ENCODE assay signal across 9 cellular contexts in genomic region chr14:52015411-52016030, GRCh38. TPM values are rescaled to one million over a fixed set of nuclear protein-coding genes. Genes with fewer than 3 reads are reported as not detected.
DNase-seq lines count a peak whose midpoint lies in the region; ATAC-seq, FAIRE-seq and TF ChIP-seq lines count a peak whose summit lies in the region.
"Had no signal": no experiment of that assay in that cellular context is flagged by ENCODE, and none has a peak within 500 bp of the region (broad histone marks: within the 10 kb centered on the region; RNA-seq: fewer than 3 reads in every experiment).

No MANE protein-coding gene starts in this region.

- no peaks in the 10 kb centered on the region for H3K9me3 ChIP-seq in endothelial cell of umbilical vein (replicated peaks; ENCODE audit: control insufficient read depth, insufficient read depth, low read length)

- H3K36me3 Mint-ChIP-seq in osteocyte (ENCODE audit: unreplicated experiment): peaks cover 50% of the 10 kb centered on the region
- H3K36me3 Mint-ChIP-seq in stimulated activated naive B cell treated with anti-CD40 and anti-IgM and Interleukin-4, amounts not matched to agents 10 μg/mL and 1 μg/mL and 100 μg/mL, for 72 hours: peaks cover 14 to 19% of the 10 kb centered on the region in 2 donors
- peaks cover 10% of the 10 kb centered on the region for H3K36me3 Mint-ChIP-seq in activated naive CD8-positive, alpha-beta T cell treated with anti-CD3 and anti-CD28 coated beads, Interleukin-2, amount 50 U/mL, for 24 hours (ENCODE audit: low read depth)

- H3K27me3 Mint-ChIP-seq in osteocyte (ENCODE audit: unreplicated experiment): no peaks in the 10 kb centered on the region
- H3K27me3 Mint-ChIP-seq in stimulated activated naive B cell treated with anti-CD40 and anti-IgM and Interleukin-4, amounts not matched to agents 10 μg/mL and 1 μg/mL and 100 μg/mL, for 72 hours: peaks cover 0 to 23% of the 10 kb centered on the region in 2 donors
- peaks cover 6% of the 10 kb centered on the region for H3K27me3 Mint-ChIP-seq in activated naive CD8-positive, alpha-beta T cell treated with anti-CD3 and anti-CD28 coated beads, Interleukin-2, amount 50 U/mL, for 24 hours

- dilution Hi-C loops in endothelial cell of umbilical vein (cut with MboI; ENCODE audit: extremely low pct_ligation_motif_present, low sequenced_read_pairs): no loop called here

- TF ChIP-seq POLR2A in endothelial cell of umbilical vein (IDR thresholded peaks at IDR 0.05; ENCODE audit: low read depth, low read length): no peak

- no TSS peak for BruUV-seq in endothelial cell of umbilical vein (replicated peaks; lab: Mats Ljungman, UMichigan)

- no peak overlapping the region for H3K4me3 ChIP-seq in endothelial cell of umbilical vein (replicated peaks in 1 of 3; ENCODE audit: insufficient read depth in 1 of 3, low read depth in 1 of 3, low read length in 3 of 3)

- intact Hi-C loops in endothelial cell of umbilical vein (cut with micrococcal nuclease): loop anchor here (1.0 kb wide), 1 partner anchor 54 kb away; the partner anchor contains the start of gene NID2

- DNase-seq in G401 (ENCODE audit: low spot score) (peak; percentile 29), NCI-H69 (lab: John Stamatoyannopoulos, UW) (peak; percentile 40), endothelial cell of umbilical vein (ENCODE audit: low read depth, low spot score) (peak; percentile 51), osteocyte (ENCODE audit: extremely low spot score, unreplicated experiment) (no peak), occipital lobe (lab: John Stamatoyannopoulos, UW) (no peak)
- DNase-seq in stimulated activated naive B cell treated with anti-CD40 and anti-IgM and Interleukin-4, amounts not matched to agents 10 μg/mL and 1 μg/mL and 100 μg/mL, for 72 hours: no peak
- no peak for DNase-seq in activated naive CD8-positive, alpha-beta T cell treated with anti-CD3 and anti-CD28 coated beads, Interleukin-2, amount 50 U/mL, for 24 hours

- in situ Hi-C loops in G401 (cut with HindIII; ENCODE audit: low sequenced_read_pairs): no loop called here

- peaks cover 5 to 9% of the 10 kb centered on the region in 2 experiments for H3K36me3 ChIP-seq in endothelial cell of umbilical vein (ENCODE audit: control insufficient read depth in 2 of 2, extremely low read depth in 1 of 2, insufficient read depth in 2 of 2, low read length in 2 of 2)

- peaks cover 31% of the 10 kb centered on the region for H3K4me1 Mint-ChIP-seq in osteocyte (ENCODE audit: unreplicated experiment)
- peaks cover 10 to 14% of the 10 kb centered on the region in 2 donors for H3K4me1 Mint-ChIP-seq in stimulated activated naive B cell treated with anti-CD40 and anti-IgM and Interleukin-4, amounts not matched to agents 10 μg/mL and 1 μg/mL and 100 μg/mL, for 72 hours
- peaks cover 10% of the 10 kb centered on the region for H3K4me1 Mint-ChIP-seq in activated naive CD8-positive, alpha-beta T cell treated with anti-CD3 and anti-CD28 coated beads, Interleukin-2, amount 50 U/mL, for 24 hours

- TF ChIP-seq CTCF in endothelial cell of umbilical vein (IDR thresholded peaks at IDR 0.05; ENCODE audit: extremely low read depth in 1 of 2, insufficient read depth in 1 of 2, low read depth in 1 of 2, low read length in 2 of 2) (peak; percentile 40 to 58), osteocyte (IDR thresholded peaks at IDR 0.05) (peak; percentile 52)

- CTCF ChIA-PET in endothelial cell of umbilical vein (lab: Charles Lee): interaction anchor here (0.6 to 5.1 kb wide), 14 partner anchors 9 to 115 kb away, joined by 3 to 43 read pairs (median 6); partner anchors contain the start of gene NID2

- POLR2A ChIA-PET in endothelial cell of umbilical vein (lab: Charles Lee): no interaction called here

- no peaks in the 10 kb centered on the region for H3K9me1 ChIP-seq in endothelial cell of umbilical vein (replicated peaks; ENCODE audit: control insufficient read depth, extremely low read depth, insufficient read depth, low read length)

- H3K9me3 Mint-ChIP-seq in osteocyte (ENCODE audit: unreplicated experiment): no peaks in the 10 kb centered on the region
- H3K9me3 Mint-ChIP-seq in stimulated activated naive B cell treated with anti-CD40 and anti-IgM and Interleukin-4, amounts not matched to agents 10 μg/mL and 1 μg/mL and 100 μg/mL, for 72 hours: no peaks in the 10 kb centered on the region
- H3K9me3 Mint-ChIP-seq in activated naive CD8-positive, alpha-beta T cell treated with anti-CD3 and anti-CD28 coated beads, Interleukin-2, amount 50 U/mL, for 24 hours: no peaks in the 10 kb centered on the region
- H3K9me3 Mint-ChIP-seq: stimulated activated naive CD8-positive, alpha-beta T cell treated with anti-CD3 and anti-CD28 coated beads, Interleukin-15, Interleukin-2, amounts not matched to agents 100 ng/mL and 50 ng/mL, for 24 hours had no signal

- no peaks in the 10 kb centered on the region for H3K79me2 ChIP-seq in endothelial cell of umbilical vein (ENCODE audit: control insufficient read depth, insufficient read depth, low read length)

- peaks cover 21% of the 10 kb centered on the region for H3K4me1 ChIP-seq in endothelial cell of umbilical vein (ENCODE audit: control insufficient read depth, extremely low read depth, insufficient read depth, low read length)

- no peaks in the 10 kb centered on the region for H4K20me1 ChIP-seq in endothelial cell of umbilical vein (replicated peaks; ENCODE audit: control insufficient read depth, extremely low read depth, insufficient read depth, low read length)

- no peak overlapping the region for H3K27ac Mint-ChIP-seq in osteocyte (ENCODE audit: unreplicated experiment)
- H3K27ac Mint-ChIP-seq in stimulated activated naive B cell treated with anti-CD40 and anti-IgM and Interleukin-4, amounts not matched to agents 10 μg/mL and 1 μg/mL and 100 μg/mL, for 72 hours: no peak overlapping the region
- H3K27ac Mint-ChIP-seq in activated naive CD8-positive, alpha-beta T cell treated with anti-CD3 and anti-CD28 coated beads, Interleukin-2, amount 50 U/mL, for 24 hours: no peak overlapping the region
- H3K27ac Mint-ChIP-seq: stimulated activated naive CD8-positive, alpha-beta T cell treated with anti-CD3 and anti-CD28 coated beads, Interleukin-15, Interleukin-2, amounts not matched to agents 100 ng/mL and 50 ng/mL, for 24 hours had no signal

- H3K4me2 ChIP-seq in endothelial cell of umbilical vein (ENCODE audit: insufficient read depth, low read length): no peak overlapping the region

- no peak overlapping the region for H3K4me3 Mint-ChIP-seq in osteocyte (ENCODE audit: unreplicated experiment)
- no peak overlapping the region for H3K4me3 Mint-ChIP-seq in stimulated activated naive B cell treated with anti-CD40 and anti-IgM and Interleukin-4, amounts not matched to agents 10 μg/mL and 1 μg/mL and 100 μg/mL, for 72 hours
- no peak overlapping the region for H3K4me3 Mint-ChIP-seq in activated naive CD8-positive, alpha-beta T cell treated with anti-CD3 and anti-CD28 coated beads, Interleukin-2, amount 50 U/mL, for 24 hours
- H3K4me3 Mint-ChIP-seq: stimulated activated naive CD8-positive, alpha-beta T cell treated with anti-CD3 and anti-CD28 coated beads, Interleukin-15, Interleukin-2, amounts not matched to agents 100 ng/mL and 50 ng/mL, for 24 hours had no signal

- H2AFZ ChIP-seq in endothelial cell of umbilical vein (ENCODE audit: low read depth, low read length): no peak overlapping the region

- peak; percentile 38 for FAIRE-seq in endothelial cell of umbilical vein (lab: Jason Lieb, UNC)

- no peak for ATAC-seq in stimulated activated naive B cell treated with anti-CD40 and anti-IgM and Interleukin-4, amounts not matched to agents 10 μg/mL and 1 μg/mL and 100 μg/mL, for 72 hours (replicated peaks)
- ATAC-seq in activated naive CD8-positive, alpha-beta T cell treated with anti-CD3 and anti-CD28 coated beads, Interleukin-2, amount 50 U/mL, for 24 hours: no peak
- no peak for ATAC-seq in GM18517 (IDR thresholded peaks at IDR 0.05; ENCODE audit: unreplicated experiment)

- no peak overlapping the region for H3K27ac ChIP-seq in endothelial cell of umbilical vein (ENCODE audit: insufficient read depth, low read depth, low read length)

- peaks cover 0 to 2% of the 10 kb centered on the region in 2 experiments for H3K27me3 ChIP-seq in endothelial cell of umbilical vein (ENCODE audit: control insufficient read depth in 2 of 2, insufficient read depth in 2 of 2, low read length in 2 of 2)

- H3K9ac ChIP-seq in endothelial cell of umbilical vein (replicated peaks; ENCODE audit: extremely low read depth, insufficient read depth, low read length): no peak overlapping the region

TF ChIP-seq in endothelial cell of umbilical vein, 7 proteins besides CTCF, POLR2A, EP300 and RAD21 (continues in another document):
- no peak for TF ChIP-seq POLR2AphosphoS5 (IDR thresholded peaks at IDR 0.05; ENCODE audit: insufficient read depth, low read depth, low read length)
- no peak for TF ChIP-seq JUN (IDR thresholded peaks at IDR 0.05; ENCODE audit: borderline replicate concordance, insufficient read depth, insufficient read length, low read depth)
- no peak for TF ChIP-seq FOS (IDR thresholded peaks at IDR 0.05; ENCODE audit: borderline replicate concordance, insufficient read depth, low read length)
- TF ChIP-seq EZH2 (IDR thresholded peaks at IDR 0.05; ENCODE audit: borderline replicate concordance, low read depth, low read length, severe bottlenecking): no peak

RNA-seq across cellular contexts. Expression of gene RTRAF, which starts 26.2 kb away (rescaled TPM):
- 98.2 and 166 TPM in 2 replicates for total RNA-seq in G401 (2014; rRNA removed; shearing (Covaris generic))
- total RNA-seq in endothelial cell of umbilical vein: 225 and 237 TPM in 2 replicates
- polyA plus RNA-seq in endothelial cell of umbilical vein: 46.8 and 64.0 TPM in 2 replicates
- polyA plus RNA-seq in endothelial cell of umbilical vein (2011; cell fraction: cytosol; rRNA removed): 113 TPM in 2 replicates
- polyA plus RNA-seq in endothelial cell of umbilical vein (2011; cell fraction: nucleus; rRNA removed): 62.2 and 65.4 TPM in 2 replicates
- polyA plus RNA-seq in endothelial cell of umbilical vein (2012): 264 and 316 TPM in 2 replicates
- polyA minus RNA-seq in endothelial cell of umbilical vein: 92.0 and 93.6 TPM in 2 replicates
- polyA minus RNA-seq in endothelial cell of umbilical vein (2011; cell fraction: cytosol; rRNA and poly(A)+ RNA removed): 195 TPM
- polyA minus RNA-seq in endothelial cell of umbilical vein (2011; cell fraction: nucleus; rRNA and poly(A)+ RNA removed): 50.8 and 56.7 TPM in 2 replicates
- total RNA-seq in osteocyte: 172 and 185 TPM in 2 replicates
- total RNA-seq in occipital lobe: 52.1 TPM

RNA-seq across cellular contexts. Expression of gene NID2, which starts 53.3 kb away (rescaled TPM):
- not detected in 2 replicates for total RNA-seq in G401 (2014; rRNA removed; shearing (Covaris generic))
- 33.0 and 56.7 TPM in 2 replicates for total RNA-seq in endothelial cell of umbilical vein
- polyA plus RNA-seq in endothelial cell of umbilical vein: 21.7 and 22.5 TPM in 2 replicates
- 14.2 and 17.0 TPM in 2 replicates for polyA plus RNA-seq in endothelial cell of umbilical vein (2011; cell fraction: cytosol; rRNA removed)
- polyA plus RNA-seq in endothelial cell of umbilical vein (2011; cell fraction: nucleus; rRNA removed): 36.9 and 38.6 TPM in 2 replicates
- 1.7 and 2.7 TPM in 2 replicates for polyA plus RNA-seq in endothelial cell of umbilical vein (2012)
- 34.1 and 39.0 TPM in 2 replicates for polyA minus RNA-seq in endothelial cell of umbilical vein
- polyA minus RNA-seq in endothelial cell of umbilical vein (2011; cell fraction: cytosol; rRNA and poly(A)+ RNA removed): 0.31 TPM
- 22.0 and 32.9 TPM in 2 replicates for polyA minus RNA-seq in endothelial cell of umbilical vein (2011; cell fraction: nucleus; rRNA and poly(A)+ RNA removed)
- total RNA-seq in osteocyte: 58.5 and 62.9 TPM in 2 replicates
- total RNA-seq in occipital lobe: 8.9 TPM

Comparison
In these comparisons a context has a peak if more than half of its experiments do, and no peak if none do; other contexts are left out.
1. DNase-seq: peak in G401 (single experiment), NCI-H69 (single experiment) and endothelial cell of umbilical vein (single experiment); none in osteocyte (single experiment), occipital lobe (single experiment), stimulated activated naive B cell treated with anti-CD40 and anti-IgM and Interleukin-4, amounts not matched to agents 10 μg/mL and 1 μg/mL and 100 μg/mL, for 72 hours (single experiment) and activated naive CD8-positive, alpha-beta T cell treated with anti-CD3 and anti-CD28 coated beads, Interleukin-2, amount 50 U/mL, for 24 hours (single experiment).